Comparison of ENCODE assay signal across 15 cellular contexts in genomic region chr5:167167191-167167590, GRCh38.
DNase-seq lines count a peak whose midpoint lies in the region; TF ChIP-seq lines count a peak whose summit lies in the region.
"Had no signal": no experiment of that assay in that cellular context is flagged by ENCODE, and none has a peak within 500 bp of the region (broad histone marks: within the 10 kb centered on the region; RNA-seq: fewer than 3 reads in every experiment).

No MANE protein-coding gene starts in this region.

- intact Hi-C loops in activated naive CD4-positive, alpha-beta T cell treated with anti-CD3 and anti-CD28 coated beads for 36 hours (cut with micrococcal nuclease), result no loop called here
- intact Hi-C loops in dorsolateral prefrontal cortex (cut with DNase I), result no loop called here

- no peaks in the 10 kb centered on the region for H3K27me3 ChIP-seq in dorsolateral prefrontal cortex

- no peak overlapping the region for H3K4me3 ChIP-seq in epithelial cell of esophagus (ENCODE audit: low read length)
- no peak overlapping the region for H3K4me3 ChIP-seq in dorsolateral prefrontal cortex
- H3K4me3 ChIP-seq: A549, GM12878 had no signal

- no peak overlapping the region for H3K27ac Mint-ChIP-seq in activated naive CD4-positive, alpha-beta T cell treated with anti-CD3 and anti-CD28 coated beads for 36 hours
- H3K27ac Mint-ChIP-seq: CD14-positive monocyte; CD8-positive, alpha-beta T cell; H9; HFFc6 had no signal

- CTCF ChIA-PET in RWPE1 (lab: Yijun Ruan, JAX), result interaction anchor here (1.4 kb wide), 1 partner anchor 23 kb away, joined by 3 read pairs; no protein-coding TSS in a partner anchor
- CTCF ChIA-PET in activated naive CD4-positive, alpha-beta T cell treated with anti-CD3 and anti-CD28 coated beads for 36 hours (lab: Charles Lee), result no interaction called here

- no peak overlapping the region for H3K27ac ChIP-seq in RWPE1
- no peak overlapping the region for H3K27ac ChIP-seq in dorsolateral prefrontal cortex
- H3K27ac ChIP-seq: A549 had no signal

- no peaks in the 10 kb centered on the region for H3K27me3 Mint-ChIP-seq in activated naive CD4-positive, alpha-beta T cell treated with anti-CD3 and anti-CD28 coated beads for 36 hours (ENCODE audit: low read depth)

- H3K4me3 Mint-ChIP-seq in activated naive CD4-positive, alpha-beta T cell treated with anti-CD3 and anti-CD28 coated beads for 36 hours, result no peak overlapping the region
- H3K4me3 Mint-ChIP-seq: CD14-positive monocyte; CD8-positive, alpha-beta T cell; H9; HFFc6 had no signal

- no peaks in the 10 kb centered on the region for H3K36me3 Mint-ChIP-seq in activated naive CD4-positive, alpha-beta T cell treated with anti-CD3 and anti-CD28 coated beads for 36 hours (ENCODE audit: low read depth)
- H3K36me3 Mint-ChIP-seq: CD14-positive monocyte; CD8-positive, alpha-beta T cell had no signal

- no peak for TF ChIP-seq CTCF in RWPE1 (conservative IDR thresholded peaks at IDR 0.05; ENCODE audit: low read depth)
- no peak for TF ChIP-seq CTCF in epithelial cell of esophagus (IDR thresholded peaks at IDR 0.05; ENCODE audit: insufficient read depth, low read depth, low read length, missing control alignments)
- no peak for TF ChIP-seq CTCF in dorsolateral prefrontal cortex (IDR thresholded peaks at IDR 0.05 in 54 of 56, conservative IDR thresholded peaks at IDR 0.05 in 2 of 56; ENCODE audit: low read depth in 1 of 56, partially characterized antibody in 56 of 56)

- no peaks in the 10 kb centered on the region for H3K4me1 Mint-ChIP-seq in activated naive CD4-positive, alpha-beta T cell treated with anti-CD3 and anti-CD28 coated beads for 36 hours (ENCODE audit: low read depth)
- H3K4me1 Mint-ChIP-seq: CD14-positive monocyte had no signal

- POLR2A ChIA-PET in RWPE1 (lab: Yijun Ruan, JAX; ENCODE audit: low non-redundant PET), result no interaction called here

- DNase-seq in EH (ENCODE audit: low read depth) (peak; percentile 1), RWPE1 (ENCODE audit: low spot score) (peak; percentile 47), epithelial cell of esophagus (ENCODE audit: low read depth) (peak; percentile 22), COR-L47 (lab: John Stamatoyannopoulos, UW) (no peak), HuH-7 (ENCODE audit: low spot score) (no peak), dorsolateral prefrontal cortex (no peak)
- DNase-seq in activated naive CD4-positive, alpha-beta T cell treated with anti-CD3 and anti-CD28 coated beads for 36 hours, result no peak
- DNase-seq: Caco-2; CD8-positive, alpha-beta T cell; GOT3; H9; HFFc6 had no signal

- peaks cover 3% of the 10 kb centered on the region for H3K9me3 Mint-ChIP-seq in activated naive CD4-positive, alpha-beta T cell treated with anti-CD3 and anti-CD28 coated beads for 36 hours
- H3K9me3 Mint-ChIP-seq: H9 had no signal

Comparison
In these comparisons a context has a peak if more than half of its experiments do, and no peak if none do; other contexts are left out.
1. DNase-seq: peak in EH (single experiment), RWPE1 (single experiment) and epithelial cell of esophagus (single experiment); none in activated naive CD4-positive, alpha-beta T cell treated with anti-CD3 and anti-CD28 coated beads for 36 hours (single experiment), COR-L47 (single experiment), HuH-7 (single experiment) and dorsolateral prefrontal cortex (0 of 10).